30 cellular contexts compared by ENCODE assay signal in the genomic region with DNA sequence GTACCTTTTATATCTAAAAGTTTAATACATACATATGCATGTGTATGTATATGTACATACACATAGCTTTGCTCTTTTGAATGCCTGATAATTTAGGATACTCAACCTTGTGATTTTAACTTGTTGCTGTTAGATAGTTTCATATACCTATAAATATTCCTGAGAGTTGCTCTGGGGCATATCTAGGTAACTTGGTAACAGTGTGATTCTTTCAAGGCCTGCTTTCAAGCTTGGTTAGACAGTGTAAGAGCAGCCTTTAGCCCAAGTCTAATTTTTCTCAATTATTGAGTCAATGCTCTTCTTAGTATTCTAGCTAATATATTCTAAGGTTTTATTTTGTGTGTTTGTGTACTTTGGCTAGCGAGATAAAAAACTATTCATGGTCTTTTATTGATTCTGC.
"Had no signal": no experiment of that assay in that cellular context is flagged by ENCODE, and none has a peak within 500 bp of the region (broad histone marks: within the 10 kb centered on the region; RNA-seq: fewer than 3 reads in every experiment).

No MANE protein-coding gene starts in this region.

- H3K36me3 ChIP-seq: esophagus muscularis mucosa, gastrocnemius medialis, heart left ventricle had no signal

- H3K27ac ChIP-seq: body of pancreas, esophagus muscularis mucosa, foreskin keratinocyte, gastrocnemius medialis, heart left ventricle had no signal

- FAIRE-seq: astrocyte, colon had no signal

- DNase-seq: activated CD4-positive, alpha-beta memory T cell treated with anti-CD3 and anti-CD28 coated beads, Interleukin-2, amount 10 ng/mL, durations not matched to agents 7 days and 5 days; activated CD4-positive, alpha-beta T cell treated with anti-CD3 and anti-CD28 coated beads for 1 hour; activated CD4-positive, alpha-beta T cell treated with anti-CD3 and anti-CD28 coated beads for 4 hours; activated CD4-positive, alpha-beta T cell treated with anti-CD3 and anti-CD28 coated beads, Interleukin-2, amount 10 ng/mL, durations not matched to agents 7 days and 5 days; activated CD4-positive, alpha-beta T cell treated with anti-CD3 and anti-CD28 coated beads, Interleukin-2, amount 50 U/mL, for 4 hours; activated CD8-positive, alpha-beta memory T cell treated with anti-CD3 and anti-CD28 coated beads, Interleukin-2, amount 50 U/mL, for 48 hours; activated gamma-delta T cell; activated naive CD4-positive, alpha-beta T cell; activated naive CD4-positive, alpha-beta T cell treated with anti-CD3 and anti-CD28 coated beads, Interleukin-2, amount 10 ng/mL, durations not matched to agents 7 days and 5 days; activated T-cell treated with anti-CD3 and anti-CD28 coated beads for 4 hours; activated T-cell treated with anti-CD3 and anti-CD28 coated beads, Interleukin-2, amount 50 U/mL, for 24 hours; activated T-cell treated with anti-CD3 and anti-CD28 coated beads, Interleukin-2, amount 50 U/mL, for 72 hours; amniotic stem cell; anterior cingulate cortex; body of pancreas; caudate nucleus; cortex of kidney; dermis blood vessel endothelial cell; effector CD4-positive, alpha-beta T cell; effector memory CD8-positive, alpha-beta T cell; erythroblast; foreskin keratinocyte; gastrocnemius medialis; glutamatergic neuron; heart left ventricle; T-helper 2 cell had no signal

- H3K27me3 ChIP-seq: body of pancreas, esophagus muscularis mucosa, foreskin keratinocyte, gastrocnemius medialis, heart left ventricle had no signal

- H3K4me1 ChIP-seq: body of pancreas, esophagus muscularis mucosa, foreskin keratinocyte, gastrocnemius medialis, heart left ventricle had no signal

- ATAC-seq: activated T-cell treated with anti-CD3 and anti-CD28 coated beads, Interleukin-2, amount 50 U/mL, for 72 hours; body of pancreas; effector memory CD8-positive, alpha-beta T cell; foreskin keratinocyte; gastrocnemius medialis; heart left ventricle; WTC11 had no signal

- H3K9me3 ChIP-seq: body of pancreas, gastrocnemius medialis had no signal

- H3K4me3 ChIP-seq: body of pancreas, esophagus muscularis mucosa, gastrocnemius medialis, heart left ventricle had no signal
